1 cellular context compared by ENCODE assay signal in the genomic region with DNA sequence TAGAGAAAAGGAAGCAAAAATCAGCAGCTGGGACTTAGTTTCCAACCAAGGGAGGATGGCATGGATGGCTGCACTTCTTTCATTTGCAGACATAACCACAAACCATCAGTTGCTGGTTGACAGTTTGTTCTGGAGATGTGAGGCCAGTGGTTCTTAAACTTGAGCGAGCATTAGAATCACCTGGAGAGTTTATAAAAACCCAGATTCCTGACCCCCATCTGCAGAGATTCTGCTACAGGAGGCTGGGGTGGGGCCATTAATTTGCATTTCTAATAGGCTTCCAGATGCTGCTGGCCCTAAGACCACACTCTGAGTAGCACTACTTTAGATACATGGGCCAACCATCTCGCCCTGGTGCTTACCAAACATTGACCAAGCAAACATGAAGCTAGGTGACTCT.
TF ChIP-seq lines count a peak whose summit lies in the region.

No MANE protein-coding gene starts in this region.

TF ChIP-seq in GM12878, 131 proteins besides CTCF, POLR2A, EP300 and RAD21 (continued from another document):
- TF ChIP-seq, protein P1, sequence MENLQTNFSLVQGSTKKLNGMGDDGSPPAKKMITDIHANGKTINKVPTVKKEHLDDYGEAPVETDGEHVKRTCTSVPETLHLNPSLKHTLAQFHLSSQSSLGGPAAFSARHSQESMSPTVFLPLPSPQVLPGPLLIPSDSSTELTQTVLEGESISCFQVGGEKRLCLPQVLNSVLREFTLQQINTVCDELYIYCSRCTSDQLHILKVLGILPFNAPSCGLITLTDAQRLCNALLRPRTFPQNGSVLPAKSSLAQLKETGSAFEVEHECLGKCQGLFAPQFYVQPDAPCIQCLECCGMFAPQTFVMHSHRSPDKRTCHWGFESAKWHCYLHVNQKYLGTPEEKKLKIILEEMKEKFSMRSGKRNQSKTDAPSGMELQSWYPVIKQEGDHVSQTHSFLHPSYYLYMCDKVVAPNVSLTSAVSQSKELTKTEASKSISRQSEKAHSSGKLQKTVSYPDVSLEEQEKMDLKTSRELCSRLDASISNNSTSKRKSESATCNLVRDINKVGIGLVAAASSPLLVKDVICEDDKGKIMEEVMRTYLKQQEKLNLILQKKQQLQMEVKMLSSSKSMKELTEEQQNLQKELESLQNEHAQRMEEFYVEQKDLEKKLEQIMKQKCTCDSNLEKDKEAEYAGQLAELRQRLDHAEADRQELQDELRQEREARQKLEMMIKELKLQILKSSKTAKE (IDR thresholded peaks at IDR 0.05; ENCODE audit: low read depth, poor library complexity, severe bottlenecking) = no peak
TF ChIP-seq in GM12878: peak in this region for 12.
